ENCODE assay signal across 10 cellular contexts in the genomic region with DNA sequence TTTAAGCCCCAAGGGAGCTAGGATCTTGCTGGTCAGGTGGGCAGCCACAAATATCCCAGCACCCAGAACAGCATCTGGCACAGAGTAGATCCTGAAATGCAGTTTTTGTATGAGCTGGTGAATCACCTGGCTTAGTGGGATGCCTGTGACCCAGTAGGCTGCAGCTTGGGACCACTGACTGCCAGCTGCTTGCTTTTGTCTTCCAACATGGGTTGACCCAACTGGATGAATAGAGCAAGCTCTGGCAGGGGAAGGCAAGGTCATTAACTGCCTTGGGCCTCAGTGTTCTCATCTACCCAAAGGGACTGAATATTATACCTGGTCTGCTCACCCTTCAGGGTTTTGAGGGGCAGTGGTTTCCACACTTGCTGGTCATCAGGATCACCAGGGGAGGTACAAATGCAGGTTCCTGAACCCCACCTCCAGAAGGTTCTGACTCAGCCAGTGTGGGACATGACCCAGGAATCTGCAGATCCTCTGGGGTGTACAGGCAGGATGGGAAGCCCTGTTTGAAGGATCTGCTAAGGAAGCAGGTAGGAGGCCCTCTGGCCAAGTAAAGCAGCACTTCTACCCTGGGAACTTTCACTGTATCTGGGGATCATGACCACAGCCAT.
"Had no signal": no experiment of that assay in that cellular context is flagged by ENCODE, and none has a peak within 500 bp of the region (broad histone marks: within the 10 kb centered on the region; RNA-seq: fewer than 3 reads in every experiment).

No MANE protein-coding gene starts in this region.

- H3K4me3 ChIP-seq: mucosa of descending colon, SJSA1, thoracic aorta had no signal

- H3K9me3 ChIP-seq: mucosa of descending colon, SJSA1, thoracic aorta had no signal

- H3K4me1 Mint-ChIP-seq: central memory CD8-positive, alpha-beta T cell had no signal

- H3K27ac Mint-ChIP-seq: activated naive CD4-positive, alpha-beta T cell treated with anti-CD3 and anti-CD28 coated beads, Interleukin-2, amount 10 ng/mL, durations not matched to agents 7 days and 5 days; dendritic cell treated with granulocyte-macrophage colony-stimulating factor and Interleukin-4, amounts not matched to agents 40 ng/mL and 50 ng/mL, for 4 days; naive thymus-derived CD8-positive, alpha-beta T cell; stimulated activated naive CD8-positive, alpha-beta T cell treated with anti-CD3 and anti-CD28 coated beads, Interleukin-15, amount 100 ng/mL, for 72 hours had no signal

- H3K27me3 ChIP-seq: SJSA1 had no signal

- H3K36me3 ChIP-seq: SJSA1 had no signal

- H3K9me3 Mint-ChIP-seq: activated naive CD4-positive, alpha-beta T cell treated with anti-CD3 and anti-CD28 coated beads, Interleukin-2, amount 10 ng/mL, durations not matched to agents 7 days and 5 days; central memory CD8-positive, alpha-beta T cell; dendritic cell treated with granulocyte-macrophage colony-stimulating factor and Interleukin-4, amounts not matched to agents 40 ng/mL and 50 ng/mL, for 4 days; naive thymus-derived CD8-positive, alpha-beta T cell; stimulated activated naive CD8-positive, alpha-beta T cell treated with anti-CD3 and anti-CD28 coated beads, Interleukin-15, amount 100 ng/mL, for 72 hours had no signal

- H3K27ac ChIP-seq: SJSA1, thoracic aorta had no signal

- ATAC-seq: esophagus mucosa; mucosa of descending colon; naive thymus-derived CD8-positive, alpha-beta T cell; stimulated activated naive CD8-positive, alpha-beta T cell treated with anti-CD3 and anti-CD28 coated beads, Interleukin-15, amount 100 ng/mL, for 72 hours had no signal

- H3K36me3 Mint-ChIP-seq: activated naive CD4-positive, alpha-beta T cell treated with anti-CD3 and anti-CD28 coated beads, Interleukin-2, amount 10 ng/mL, durations not matched to agents 7 days and 5 days; naive thymus-derived CD8-positive, alpha-beta T cell had no signal

- H3K4me3 Mint-ChIP-seq: activated naive CD4-positive, alpha-beta T cell treated with anti-CD3 and anti-CD28 coated beads, Interleukin-2, amount 10 ng/mL, durations not matched to agents 7 days and 5 days; central memory CD8-positive, alpha-beta T cell; dendritic cell treated with granulocyte-macrophage colony-stimulating factor and Interleukin-4, amounts not matched to agents 40 ng/mL and 50 ng/mL, for 4 days; naive thymus-derived CD8-positive, alpha-beta T cell; stimulated activated naive CD8-positive, alpha-beta T cell treated with anti-CD3 and anti-CD28 coated beads, Interleukin-15, amount 100 ng/mL, for 72 hours had no signal

- DNase-seq: activated naive CD4-positive, alpha-beta T cell treated with anti-CD3 and anti-CD28 coated beads, Interleukin-2, amount 10 ng/mL, durations not matched to agents 7 days and 5 days; mucosa of descending colon; stimulated activated CD4-positive, alpha-beta T cell treated with anti-CD3 and anti-CD28 coated beads, Interleukin-4, amount 100 ng/mL, for 1 hour; stimulated activated naive CD8-positive, alpha-beta T cell treated with anti-CD3 and anti-CD28 coated beads, Interleukin-15, amount 100 ng/mL, for 72 hours had no signal

- H3K27me3 Mint-ChIP-seq: central memory CD8-positive, alpha-beta T cell; dendritic cell treated with granulocyte-macrophage colony-stimulating factor and Interleukin-4, amounts not matched to agents 40 ng/mL and 50 ng/mL, for 4 days; naive thymus-derived CD8-positive, alpha-beta T cell; stimulated activated naive CD8-positive, alpha-beta T cell treated with anti-CD3 and anti-CD28 coated beads, Interleukin-15, amount 100 ng/mL, for 72 hours had no signal

- H3K4me1 ChIP-seq: SJSA1 had no signal
